In the genomic region with DNA sequence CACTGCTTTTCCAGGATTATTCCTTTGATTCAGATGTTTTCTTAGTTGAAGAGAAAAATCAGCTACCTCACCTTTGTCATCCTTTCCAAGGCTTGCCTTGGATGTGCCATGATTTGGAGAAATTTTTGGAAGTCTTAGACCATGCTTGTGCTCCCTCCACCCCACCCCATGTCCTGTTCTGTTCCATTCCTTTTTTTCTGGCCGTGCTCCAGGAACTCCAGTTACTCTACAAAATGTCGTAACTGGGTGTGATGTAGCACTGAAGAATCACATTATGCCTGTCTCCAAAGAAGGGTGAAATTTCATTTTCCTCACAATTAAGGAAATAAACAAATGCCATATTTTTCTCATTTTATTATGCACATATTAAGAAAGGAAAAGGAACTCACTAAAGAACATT, we compare ENCODE assay signal across 1 cellular context.
TF ChIP-seq lines count a peak whose summit lies in the region.

No MANE protein-coding gene starts in this region.

TF ChIP-seq in WTC11, 78 proteins besides CTCF, POLR2A, EP300 and RAD21 (continued from another document):
- TF ChIP-seq, protein P1, sequence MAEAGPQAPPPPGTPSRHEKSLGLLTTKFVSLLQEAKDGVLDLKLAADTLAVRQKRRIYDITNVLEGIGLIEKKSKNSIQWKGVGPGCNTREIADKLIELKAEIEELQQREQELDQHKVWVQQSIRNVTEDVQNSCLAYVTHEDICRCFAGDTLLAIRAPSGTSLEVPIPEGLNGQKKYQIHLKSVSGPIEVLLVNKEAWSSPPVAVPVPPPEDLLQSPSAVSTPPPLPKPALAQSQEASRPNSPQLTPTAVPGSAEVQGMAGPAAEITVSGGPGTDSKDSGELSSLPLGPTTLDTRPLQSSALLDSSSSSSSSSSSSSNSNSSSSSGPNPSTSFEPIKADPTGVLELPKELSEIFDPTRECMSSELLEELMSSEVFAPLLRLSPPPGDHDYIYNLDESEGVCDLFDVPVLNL (CRISPR knock-in tag; IDR thresholded peaks at IDR 0.05; ENCODE audit: borderline replicate concordance, low read depth) = no peak
- no peak for TF ChIP-seq NR1H2 (CRISPR knock-in tag; IDR thresholded peaks at IDR 0.05)
- TF ChIP-seq NFATC4 (CRISPR knock-in tag; IDR thresholded peaks at IDR 0.05) = no peak
TF ChIP-seq in WTC11: peak in this region for 0.
